In the genomic region with DNA sequence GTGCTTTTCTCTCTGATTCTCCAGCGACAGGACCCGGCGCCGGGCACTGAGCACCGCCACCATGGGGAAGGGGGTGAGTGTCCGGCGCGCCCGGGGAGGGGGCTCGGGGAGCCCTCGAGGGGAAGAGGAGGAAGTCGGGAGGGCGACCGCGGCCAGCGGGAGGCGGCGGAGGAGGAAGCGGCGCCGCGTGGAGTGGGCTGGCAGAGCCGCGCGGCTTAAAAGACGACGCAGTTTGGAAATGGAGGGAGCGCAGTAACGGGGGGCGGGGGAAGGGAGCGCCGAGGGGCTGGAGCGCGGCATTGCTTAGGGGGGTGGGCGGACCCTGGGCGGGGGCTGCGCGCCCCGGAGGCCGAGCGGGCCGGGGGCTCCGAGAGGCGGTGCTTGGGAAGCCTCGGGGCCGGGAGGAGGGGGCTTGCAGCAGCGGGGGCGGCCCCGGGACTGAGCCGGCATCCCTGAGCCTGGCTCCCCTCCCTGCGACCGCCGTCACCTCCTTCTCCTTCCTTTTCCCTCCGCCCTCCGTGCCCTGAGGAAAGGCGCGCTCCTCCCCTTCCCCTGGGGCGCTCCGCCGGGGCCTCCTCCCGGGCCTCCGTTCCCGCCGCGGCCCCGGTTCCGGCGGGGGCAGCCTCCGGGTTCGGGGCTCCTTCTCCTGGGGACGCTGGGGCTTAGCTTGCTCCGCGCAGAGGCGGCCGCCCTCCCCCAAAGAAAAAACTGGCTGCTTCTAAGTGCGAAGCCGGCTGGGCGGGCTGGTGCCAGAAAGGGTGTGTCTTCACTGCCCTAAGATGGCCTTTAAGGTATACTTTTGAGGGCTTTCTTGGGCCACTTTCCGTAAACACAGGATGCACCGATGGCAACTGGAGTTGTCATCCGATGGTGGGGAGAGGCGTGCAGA, we compare ENCODE assay signal across 8 cellular contexts. TPM values are rescaled to one million over a fixed set of nuclear protein-coding genes. Genes with fewer than 3 reads are reported as not detected.
DNase-seq lines count a peak whose midpoint lies in the region; ATAC-seq and TF ChIP-seq lines count a peak whose summit lies in the region.

No MANE protein-coding gene starts in this region.

- H3K79me2 ChIP-seq in ACC112 (ENCODE audit: control insufficient read depth, insufficient read depth, low read length, unreplicated experiment) = peaks cover 39% of the 10 kb centered on the region
- peaks cover 52% of the 10 kb centered on the region for H3K79me2 ChIP-seq in hepatocyte

- H3K27ac ChIP-seq in ACC112 (ENCODE audit: low read depth, low read length) (peak overlapping the region; percentile 67), hepatocyte (peak overlapping the region; percentile 99)

- TF ChIP-seq CTCF in hepatocyte (IDR thresholded peaks at IDR 0.05; ENCODE audit: poor library complexity) = no peak

- peak; percentile 28 for DNase-seq in HuH-7.5 (ENCODE audit: low spot score)
- DNase-seq in SW 1271 (lab: John Stamatoyannopoulos, UW) = peak; percentile 5 to 51
- peak in 36 of 58 donors; percentile 14 to 71 (median 46) for DNase-seq in anterior cingulate cortex (lab: John Stamatoyannopoulos, UW)
- peak; percentile 68 for DNase-seq in hepatocyte (ENCODE audit: low spot score)
- DNase-seq in retina = peak; percentile 84
- no peak for DNase-seq in MV-4-11 (lab: John Stamatoyannopoulos, UW)

- H3K4me1 ChIP-seq in ACC112 (ENCODE audit: control insufficient read depth, insufficient read depth, low read length, unreplicated experiment) (peaks cover 29% of the 10 kb centered on the region), hepatocyte (ENCODE audit: insufficient read depth) (peaks cover 42% of the 10 kb centered on the region)

- H3K9me2 ChIP-seq in hepatocyte (replicated peaks; ENCODE audit: insufficient read depth) = no peaks in the 10 kb centered on the region

- peaks cover 31% of the 10 kb centered on the region for H4K20me1 ChIP-seq in hepatocyte (ENCODE audit: insufficient read depth, poor library complexity, severe bottlenecking)

- ATAC-seq in GM18907 (IDR thresholded peaks at IDR 0.05; ENCODE audit: unreplicated experiment) = peak; percentile 8

- H3K36me3 ChIP-seq in ACC112 (ENCODE audit: insufficient read depth, low read length) (no peaks in the 10 kb centered on the region), hepatocyte (replicated peaks; ENCODE audit: insufficient read depth, low read depth) (no peaks in the 10 kb centered on the region)

- H3K27me3 ChIP-seq in ACC112 (ENCODE audit: insufficient read depth, low read length) (no peaks in the 10 kb centered on the region; the same call in 1 of the 2 replicates), hepatocyte (no peaks in the 10 kb centered on the region)

- under 1% methylated on average over 18 of the region's 82 CpGs for WGBS in hepatocyte (ENCODE audit: low lambda C conversion rate, missing lambda C conversion rate)

- H3K9me3 ChIP-seq in hepatocyte (ENCODE audit: low read depth) = no peaks in the 10 kb centered on the region

- H3K4me3 ChIP-seq in ACC112 (ENCODE audit: low read depth, low read length) (peak overlapping the region; percentile 83), hepatocyte (peak overlapping the region; percentile 97)

- peak overlapping the region; percentile 86 for H3K4me2 ChIP-seq in hepatocyte

- peak overlapping the region; percentile 33 for H2AFZ ChIP-seq in ACC112 (ENCODE audit: low read length, unreplicated experiment)
- H2AFZ ChIP-seq in hepatocyte = peak overlapping the region; percentile 79

RNA-seq across cellular contexts. Expression of gene ATP1A1, which starts 0.7 kb away (rescaled TPM):
- 559 and 564 TPM in 2 replicates for total RNA-seq in hepatocyte
- 412 and 415 TPM in 2 replicates for polyA plus RNA-seq in hepatocyte
